17 cellular contexts compared by ENCODE assay signal in the genomic region with DNA sequence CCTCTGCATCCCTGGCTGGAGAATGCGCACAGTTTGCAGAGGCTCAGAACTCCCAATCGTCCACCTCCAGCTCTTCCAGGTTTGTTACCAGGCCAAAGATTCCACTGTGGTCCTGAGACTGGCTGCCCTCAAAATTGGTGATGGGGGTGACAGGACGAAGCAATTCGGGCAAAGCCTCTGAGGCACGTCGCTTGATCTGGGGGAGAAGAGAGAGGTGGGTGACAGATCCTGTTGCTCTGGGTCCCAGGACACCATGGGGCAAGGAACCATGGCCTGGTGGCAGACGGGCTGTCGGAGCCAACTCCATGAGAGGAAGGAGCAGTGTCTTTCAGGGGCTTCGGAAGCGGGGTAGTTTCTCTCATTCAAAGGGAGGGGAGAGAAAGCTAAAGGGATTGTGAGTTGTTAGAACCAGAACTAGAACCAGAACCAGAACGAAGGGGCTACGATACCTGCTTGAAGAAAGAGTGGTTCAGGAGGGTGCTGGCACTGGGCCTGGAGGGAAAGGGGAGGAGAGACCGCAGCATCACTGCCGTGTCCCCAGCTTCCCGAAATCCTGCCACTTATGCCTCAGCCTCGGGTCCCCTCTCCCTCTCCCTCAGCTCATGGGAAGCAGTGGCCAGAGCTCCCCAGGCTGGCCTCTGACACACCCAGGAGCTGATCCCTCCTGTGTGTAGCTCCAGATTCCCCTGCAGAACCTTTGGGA. TPM values are rescaled to one million over a fixed set of nuclear protein-coding genes. Genes with fewer than 3 reads are reported as not detected.
A peak's percentile ranks its signal among the peaks of the same experiment; 100 is the strongest.
DNase-seq lines count a peak whose midpoint lies in the region; ATAC-seq, FAIRE-seq and TF ChIP-seq lines count a peak whose summit lies in the region.
"Had no signal": no experiment of that assay in that cellular context is flagged by ENCODE, and none has a peak within 500 bp of the region (broad histone marks: within the 10 kb centered on the region; RNA-seq: fewer than 3 reads in every experiment).

No MANE protein-coding gene starts in this region.

- intact Hi-C loops in activated CD4-positive, alpha-beta T cell treated with anti-CD3 and anti-CD28 coated beads, Interleukin-2, amount 10 ng/mL, durations not matched to agents 24 days and 14 days (cut with micrococcal nuclease), result no loop called here

- no peak for FAIRE-seq in urothelium cell line (lab: Jason Lieb, UNC)
- FAIRE-seq: A204.1, G401.6 had no signal

- H3K9ac ChIP-seq in SK-N-MC (ENCODE audit: insufficient read length), result no peak overlapping the region

- no peak for TF ChIP-seq CTCF in neural crest cell (conservative IDR thresholded peaks at IDR 0.05)

- 0 out of 2 replicates have a peak overlapping the region, but pooled peaks have one; percentile 19 for H3K27ac ChIP-seq in SK-N-MC
- H3K27ac ChIP-seq: ascending aorta, SJCRH30, thoracic aorta had no signal

- DNase-seq in activated CD4-positive, alpha-beta T cell treated with anti-CD3 and anti-CD28 coated beads, Interleukin-2, amount 10 ng/mL, durations not matched to agents 24 days and 14 days, result peak; percentile 60
- DNase-seq in activated CD4-positive, alpha-beta T cell treated with anti-CD3 and anti-CD28 coated beads for 48 hours, result no peak
- no peak for DNase-seq in SK-N-MC (ENCODE audit: low read depth, low spot score)
- no peak for DNase-seq in central memory CD8-positive, alpha-beta T cell (ENCODE audit: low spot score in 2 of 2)
- no peak for DNase-seq in neural crest cell (ENCODE audit: low read depth, low spot score)
- DNase-seq in GM19240 (ENCODE audit: insufficient read length, low spot score), result no peak
- DNase-seq in urothelium cell line (ENCODE audit: low spot score), result no peak
- DNase-seq: Caco-2, cortex of kidney, NCI-H1436, NCI-H446, SJCRH30 had no signal

- no peak for ATAC-seq in central memory CD8-positive, alpha-beta T cell (replicated peaks; ENCODE audit: extremely low read depth, poor library complexity, severe bottlenecking)
- ATAC-seq in GM21381 (IDR thresholded peaks at IDR 0.05; ENCODE audit: unreplicated experiment), result no peak

- H3K4me3 Mint-ChIP-seq in activated CD4-positive, alpha-beta T cell treated with anti-CD3 and anti-CD28 coated beads, Interleukin-2, amount 10 ng/mL, durations not matched to agents 24 days and 14 days, result peak overlapping the region; percentile 92
- peak overlapping the region; percentile 86 for H3K4me3 Mint-ChIP-seq in central memory CD8-positive, alpha-beta T cell
- peak overlapping the region; percentile 74 for H3K4me3 Mint-ChIP-seq in neural crest cell

- peak overlapping the region; percentile 23 for H3K27ac Mint-ChIP-seq in activated CD4-positive, alpha-beta T cell treated with anti-CD3 and anti-CD28 coated beads, Interleukin-2, amount 10 ng/mL, durations not matched to agents 24 days and 14 days
- H3K27ac Mint-ChIP-seq in central memory CD8-positive, alpha-beta T cell (ENCODE audit: low read depth), result peak overlapping the region; percentile 98
- peak overlapping the region; percentile 24 for H3K27ac Mint-ChIP-seq in neural crest cell (ENCODE audit: unreplicated experiment)

- no peaks in the 10 kb centered on the region for H3K9me3 Mint-ChIP-seq in activated CD4-positive, alpha-beta T cell treated with anti-CD3 and anti-CD28 coated beads, Interleukin-2, amount 10 ng/mL, durations not matched to agents 24 days and 14 days
- H3K9me3 Mint-ChIP-seq in central memory CD8-positive, alpha-beta T cell, result no peaks in the 10 kb centered on the region
- no peaks in the 10 kb centered on the region for H3K9me3 Mint-ChIP-seq in neural crest cell

- no peaks in the 10 kb centered on the region for H3K27me3 Mint-ChIP-seq in activated CD4-positive, alpha-beta T cell treated with anti-CD3 and anti-CD28 coated beads, Interleukin-2, amount 10 ng/mL, durations not matched to agents 24 days and 14 days
- no peaks in the 10 kb centered on the region for H3K27me3 Mint-ChIP-seq in central memory CD8-positive, alpha-beta T cell
- peaks cover 2% of the 10 kb centered on the region for H3K27me3 Mint-ChIP-seq in neural crest cell (ENCODE audit: low read depth)

- H3K36me3 ChIP-seq in SK-N-MC (ENCODE audit: insufficient read depth, low read length), result peaks cover under 1% of the 10 kb centered on the region; the same call in 1 of the 2 replicates

- H3K9me3 ChIP-seq in SK-N-MC (ENCODE audit: low read depth, low read length), result no peaks in the 10 kb centered on the region
- H3K9me3 ChIP-seq: ascending aorta, Caco-2, SJCRH30, thoracic aorta had no signal

- peaks cover 37% of the 10 kb centered on the region for H3K36me3 Mint-ChIP-seq in activated CD4-positive, alpha-beta T cell treated with anti-CD3 and anti-CD28 coated beads, Interleukin-2, amount 10 ng/mL, durations not matched to agents 24 days and 14 days (ENCODE audit: low read depth)
- peaks cover 35% of the 10 kb centered on the region for H3K36me3 Mint-ChIP-seq in central memory CD8-positive, alpha-beta T cell (ENCODE audit: insufficient read depth)
- peaks cover 9% of the 10 kb centered on the region for H3K36me3 Mint-ChIP-seq in neural crest cell (ENCODE audit: low read depth)

- no peak overlapping the region for H3K4me3 ChIP-seq in SK-N-MC
- H3K4me3 ChIP-seq: ascending aorta, SJCRH30, thoracic aorta had no signal

- peaks cover 53% of the 10 kb centered on the region for H3K4me1 Mint-ChIP-seq in activated CD4-positive, alpha-beta T cell treated with anti-CD3 and anti-CD28 coated beads, Interleukin-2, amount 10 ng/mL, durations not matched to agents 24 days and 14 days
- peaks cover 64% of the 10 kb centered on the region for H3K4me1 Mint-ChIP-seq in central memory CD8-positive, alpha-beta T cell
- H3K4me1 Mint-ChIP-seq in neural crest cell, result peaks cover 22% of the 10 kb centered on the region

RNA-seq across cellular contexts. Expression of gene LIMD2, which starts 3.8 kb away (rescaled TPM):
- 202 and 204 TPM in 2 replicates for total RNA-seq in activated CD4-positive, alpha-beta T cell treated with anti-CD3 and anti-CD28 coated beads, Interleukin-2, amount 10 ng/mL, durations not matched to agents 24 days and 14 days
- 134 and 145 TPM in 2 replicates for total RNA-seq in neural crest cell

RNA-seq across cellular contexts. Expression of gene STRADA, which starts 37.9 kb away (rescaled TPM):
- total RNA-seq in activated CD4-positive, alpha-beta T cell treated with anti-CD3 and anti-CD28 coated beads, Interleukin-2, amount 10 ng/mL, durations not matched to agents 24 days and 14 days, result 50.4 and 54.6 TPM in 2 replicates
- total RNA-seq in neural crest cell, result 55.0 and 55.9 TPM in 2 replicates

Comparison
In these comparisons a context has a peak if more than half of its experiments do, and no peak if none do; other contexts are left out.
1. H3K27ac Mint-ChIP-seq: peak in every context shown above with its lines; median percentile 98 in central memory CD8-positive, alpha-beta T cell; 24 in neural crest cell; 23 in activated CD4-positive, alpha-beta T cell treated with anti-CD3 and anti-CD28 coated beads, Interleukin-2, amount 10 ng/mL, durations not matched to agents 24 days and 14 days.